In the genomic region with DNA sequence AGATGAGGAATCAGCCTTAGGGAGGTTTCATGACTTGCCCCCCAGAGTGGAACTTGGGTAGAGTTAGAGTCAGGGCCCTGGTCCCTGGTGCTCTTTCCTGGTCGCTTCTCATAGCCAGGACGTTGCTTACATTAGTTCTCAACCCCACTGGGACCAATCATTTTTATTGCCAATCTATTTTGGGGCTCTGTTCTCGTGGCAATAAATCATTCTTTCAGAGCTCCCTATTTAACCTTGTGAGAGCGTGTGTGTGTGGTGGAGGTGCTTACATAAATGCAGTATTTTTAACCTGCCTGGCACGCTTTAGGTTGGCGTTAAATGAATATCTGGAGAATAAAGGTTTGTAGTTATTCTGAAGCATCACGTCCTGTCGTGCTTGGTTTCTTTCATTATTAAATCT, we compare ENCODE assay signal across 14 cellular contexts. TPM values are rescaled to one million over a fixed set of nuclear protein-coding genes. Genes with fewer than 3 reads are reported as not detected.
A peak's percentile ranks its signal among the peaks of the same experiment; 100 is the strongest.
DNase-seq lines count a peak whose midpoint lies in the region; ATAC-seq, FAIRE-seq and TF ChIP-seq lines count a peak whose summit lies in the region.
"Had no signal": no experiment of that assay in that cellular context is flagged by ENCODE, and none has a peak within 500 bp of the region (broad histone marks: within the 10 kb centered on the region; RNA-seq: fewer than 3 reads in every experiment).

No MANE protein-coding gene starts in this region.

- WGBS in heart right ventricle, 2 donors, result 22 to 39% methylated on average over 8 of the region's 8 CpGs

- H3K9me2 ChIP-seq in PC-9 (ENCODE audit: insufficient read depth), result no peaks in the 10 kb centered on the region

- peak overlapping the region; percentile 88 for H3K4me2 ChIP-seq in PC-9
- peak overlapping the region; percentile 98 for H3K4me2 ChIP-seq in keratinocyte (ENCODE audit: control insufficient read depth, extremely low read depth, insufficient read depth, low read depth, low read length)

- no peak for TF ChIP-seq POLR2A in uterus (IDR thresholded peaks at IDR 0.05)

- intact Hi-C loops in heart right ventricle (cut with DNase I) (loop anchor here in 7 of 10 donors (5.0 to 10.0 kb wide), 6 partner anchors 35 to 120 kb away; no protein-coding TSS in a partner anchor), left ventricle myocardium superior (cut with micrococcal nuclease) (no loop called here), PC-9 (cut with micrococcal nuclease; ENCODE audit: unreplicated experiment) (no loop called here), uterus (cut with DNase I; ENCODE audit: low total_unique reads) (no loop called here)
- intact Hi-C loops in activated CD4-positive, alpha-beta memory T cell treated with anti-CD3 and anti-CD28 coated beads for 36 hours (cut with micrococcal nuclease), result loop anchor here (10.0 kb wide), 2 partner anchors 118 to 132 kb away; no protein-coding TSS in a partner anchor

- CTCF ChIA-PET in PC-9 (lab: Charles Lee), result interaction anchor here (0.8 to 1.0 kb wide), 3 partner anchors 24 to 123 kb away, joined by 3 to 10 read pairs (median 4); no protein-coding TSS in a partner anchor
- CTCF ChIA-PET in activated CD4-positive, alpha-beta memory T cell treated with anti-CD3 and anti-CD28 coated beads for 36 hours (lab: Charles Lee), result interaction anchor here (0.6 kb wide), 1 partner anchor 109 kb away, joined by 3 read pairs; no protein-coding TSS in a partner anchor

- H3K4me3 ChIP-seq in heart right ventricle (peak overlapping the region in 4 of 10 donors; percentile 91 to 96 (median 95)), PC-9 (peak overlapping the region; percentile 99; the same call in 1 of the 2 replicates), keratinocyte (ENCODE audit: control insufficient read depth in 2 of 3, extremely low read depth in 1 of 3, insufficient read depth in 2 of 3, low read depth in 1 of 3, low read length in 3 of 3) (peak overlapping the region in 2 of 3 experiments; percentile 30 to 94), uterus (no peak overlapping the region)
- H3K4me3 ChIP-seq: body of pancreas, tibial nerve had no signal

- FAIRE-seq in keratinocyte (lab: Jason Lieb, UNC), result no peak

- peaks cover 12% of the 10 kb centered on the region; the same call in 1 of the 2 replicates for H3F3A ChIP-seq in PC-9 (ENCODE audit: insufficient read depth, low read depth)

- no peak for DNase-seq in heart right ventricle
- no peak for DNase-seq in left ventricle myocardium superior
- DNase-seq in PC-9, result no peak
- DNase-seq in keratinocyte (ENCODE audit: low read depth, low spot score), result no peak
- no peak for DNase-seq in uterus
- no peak for DNase-seq in activated CD4-positive, alpha-beta memory T cell treated with anti-CD3 and anti-CD28 coated beads for 36 hours
- no peak for DNase-seq in activated naive CD4-positive, alpha-beta T cell (lab: John Stamatoyannopoulos, UW)
- DNase-seq in NCI-H226, result no peak
- DNase-seq: activated CD8-positive, alpha-beta memory T cell treated with anti-CD3 and anti-CD28 coated beads, Interleukin-2, amount 10 ng/mL, durations not matched to agents 7 days and 5 days; BE2C; body of pancreas; NCI-H510A treated with DMSO at 0.1 percent for 48 hours; stimulated activated CD4-positive, alpha-beta T cell treated with anti-CD3 and anti-CD28 coated beads, Interleukin-4, amount 100 ng/mL, for 1 hour had no signal

- H3K4me1 ChIP-seq in heart right ventricle, result peaks cover 16 to 74% (median 58%) of the 10 kb centered on the region in 9 donors
- H3K4me1 ChIP-seq in PC-9 (replicated peaks; ENCODE audit: insufficient read depth), result peaks cover 43% of the 10 kb centered on the region
- peaks cover 38% of the 10 kb centered on the region for H3K4me1 ChIP-seq in keratinocyte (ENCODE audit: control insufficient read depth, extremely low read depth, insufficient read depth, low read length)
- peaks cover 14 to 19% of the 10 kb centered on the region in 2 donors for H3K4me1 ChIP-seq in uterus

- H3K4me3 Mint-ChIP-seq in activated CD4-positive, alpha-beta memory T cell treated with anti-CD3 and anti-CD28 coated beads for 36 hours, result no peak overlapping the region
- H3K4me3 Mint-ChIP-seq: activated CD8-positive, alpha-beta memory T cell treated with anti-CD3 and anti-CD28 coated beads, Interleukin-2, amount 10 ng/mL, durations not matched to agents 7 days and 5 days had no signal

- no peaks in the 10 kb centered on the region for H3K36me3 Mint-ChIP-seq in activated CD4-positive, alpha-beta memory T cell treated with anti-CD3 and anti-CD28 coated beads for 36 hours
- H3K36me3 Mint-ChIP-seq: activated CD8-positive, alpha-beta memory T cell treated with anti-CD3 and anti-CD28 coated beads, Interleukin-2, amount 10 ng/mL, durations not matched to agents 7 days and 5 days had no signal

- H3K36me3 ChIP-seq in heart right ventricle (no peaks in the 10 kb centered on the region), PC-9 (ENCODE audit: low read depth) (peaks cover 7% of the 10 kb centered on the region; the same call in 1 of the 2 replicates), keratinocyte (ENCODE audit: control insufficient read depth in 2 of 2, extremely low read depth in 1 of 2, insufficient read depth in 2 of 2, low read length in 2 of 2) (no peaks in the 10 kb centered on the region), uterus (no peaks in the 10 kb centered on the region)
- H3K36me3 ChIP-seq: BE2C, tibial nerve had no signal

- peaks cover 38% of the 10 kb centered on the region for H3K27me3 Mint-ChIP-seq in activated CD4-positive, alpha-beta memory T cell treated with anti-CD3 and anti-CD28 coated beads for 36 hours

- TF ChIP-seq CTCF in heart right ventricle (IDR thresholded peaks at IDR 0.05) (no peak), PC-9 (conservative IDR thresholded peaks at IDR 0.05) (no peak), keratinocyte (optimal IDR thresholded peaks at IDR 0.05 in 1 of 3, IDR thresholded peaks at IDR 0.05 in 1 of 3, conservative IDR thresholded peaks at IDR 0.05 in 1 of 3; ENCODE audit: extremely low read depth in 1 of 3, insufficient read depth in 2 of 3, low read length in 3 of 3) (no peak), uterus (IDR thresholded peaks at IDR 0.05) (no peak)

- no peak overlapping the region for H3K9ac ChIP-seq in keratinocyte (ENCODE audit: control insufficient read depth, extremely low read depth, insufficient read depth, low read length)

- H3K27ac Mint-ChIP-seq in activated CD4-positive, alpha-beta memory T cell treated with anti-CD3 and anti-CD28 coated beads for 36 hours, result no peak overlapping the region
- H3K27ac Mint-ChIP-seq: activated CD8-positive, alpha-beta memory T cell treated with anti-CD3 and anti-CD28 coated beads, Interleukin-2, amount 10 ng/mL, durations not matched to agents 7 days and 5 days had no signal

- POLR2A ChIA-PET in PC-9 (lab: Charles Lee; ENCODE audit: unreplicated experiment), result interaction anchor here (0.6 to 0.7 kb wide), 5 partner anchors 37 to 118 kb away, joined by 3 to 7 read pairs (median 3); no protein-coding TSS in a partner anchor
- POLR2A ChIA-PET in activated CD4-positive, alpha-beta memory T cell treated with anti-CD3 and anti-CD28 coated beads for 36 hours (lab: Charles Lee), result no interaction called here

- H3K9me1 ChIP-seq in keratinocyte (ENCODE audit: control insufficient read depth, extremely low read depth, insufficient read depth, low read length), result peaks cover 8% of the 10 kb centered on the region

- BruUV-seq in PC-9 (replicated peaks; lab: Mats Ljungman, UMichigan), result no TSS peak

- H3K27ac ChIP-seq in heart right ventricle (peak overlapping the region in 8 of 10 donors; percentile 93 to 97 (median 93)), PC-9 (no peak overlapping the region), keratinocyte (ENCODE audit: control insufficient read depth, insufficient read depth, low read length) (no peak overlapping the region), uterus (peak overlapping the region; percentile 98 to 99)

- H3K4me1 Mint-ChIP-seq in activated CD4-positive, alpha-beta memory T cell treated with anti-CD3 and anti-CD28 coated beads for 36 hours (ENCODE audit: low read depth), result peaks cover 12% of the 10 kb centered on the region

- ATAC-seq in heart right ventricle, result no peak
- no peak for ATAC-seq in left ventricle myocardium superior
- ATAC-seq: activated CD8-positive, alpha-beta memory T cell treated with anti-CD3 and anti-CD28 coated beads, Interleukin-2, amount 10 ng/mL, durations not matched to agents 7 days and 5 days; body of pancreas had no signal

- H3K9me3 ChIP-seq in heart right ventricle (no peaks in the 10 kb centered on the region), PC-9 (ENCODE audit: insufficient read depth, low read depth) (no peaks in the 10 kb centered on the region), keratinocyte (ENCODE audit: control insufficient read depth, low read depth, low read length) (no peaks in the 10 kb centered on the region), uterus (no peaks in the 10 kb centered on the region)
- H3K9me3 ChIP-seq: BE2C, body of pancreas, tibial nerve had no signal

- H3K79me2 ChIP-seq in PC-9 (ENCODE audit: low read depth), result peaks cover 85% of the 10 kb centered on the region
- peaks cover 86% of the 10 kb centered on the region for H3K79me2 ChIP-seq in keratinocyte (ENCODE audit: control insufficient read depth, insufficient read depth, low read length)

- H3K27me3 ChIP-seq in heart right ventricle (no peaks in the 10 kb centered on the region), PC-9 (ENCODE audit: insufficient read depth, low read depth) (no peaks in the 10 kb centered on the region), keratinocyte (ENCODE audit: control insufficient read depth, extremely low read depth, insufficient read depth, low read length) (no peaks in the 10 kb centered on the region), uterus (no peaks in the 10 kb centered on the region)
- H3K27me3 ChIP-seq: BE2C, body of pancreas, tibial nerve had no signal

- H4K20me1 ChIP-seq in PC-9 (ENCODE audit: insufficient read depth) (peaks cover 69% of the 10 kb centered on the region), keratinocyte (ENCODE audit: control insufficient read depth, extremely low read depth, insufficient read depth, low read length) (peaks cover 47% of the 10 kb centered on the region)

- no peaks in the 10 kb centered on the region for H3K9me3 Mint-ChIP-seq in activated CD4-positive, alpha-beta memory T cell treated with anti-CD3 and anti-CD28 coated beads for 36 hours

- no peak overlapping the region for H2AFZ ChIP-seq in PC-9
- H2AFZ ChIP-seq in keratinocyte (ENCODE audit: control insufficient read depth, low read length), result no peak overlapping the region

- dilution Hi-C loops in keratinocyte (cut with MboI; ENCODE audit: extremely low pct_ligation_motif_present, low sequenced_read_pairs), result no loop called here

RNA-seq across cellular contexts. Expression of a gene that starts 4.1 kb away (rescaled TPM):
- total RNA-seq in heart right ventricle, result 10 to 100 TPM; 47.2 to 71.4 (median 61.9) TPM
- polyA plus RNA-seq in heart right ventricle, result 10 to 100 TPM; 26.2 to 85.2 TPM
- total RNA-seq in left ventricle myocardium superior, result 57.0 TPM
- 596 and 756 TPM in 2 replicates for total RNA-seq in PC-9 (2021)
- 56.6 to 72.1 TPM (median 57.2 TPM) in 3 replicates for polyA plus RNA-seq in keratinocyte
- polyA plus RNA-seq in keratinocyte (2011; ENCODE audit: low read depth), result 54.4 TPM
- polyA plus RNA-seq in keratinocyte (2011; cell fraction: cytosol; rRNA removed), result 42.3 and 46.0 TPM in 2 replicates
- polyA plus RNA-seq in keratinocyte (2011; cell fraction: nucleus; rRNA removed), result 227 and 249 TPM in 2 replicates
- polyA plus RNA-seq in keratinocyte (2012; ENCODE audit: low replicate concordance), result 33.9 and 54.9 TPM in 2 replicates
- polyA minus RNA-seq in keratinocyte, result 358 to 455 TPM (median 446 TPM) in 3 replicates
- 73.3 TPM for polyA minus RNA-seq in keratinocyte (2011; cell fraction: cytosol; rRNA and poly(A)+ RNA removed)
- polyA minus RNA-seq in keratinocyte (2011; cell fraction: nucleus; rRNA and poly(A)+ RNA removed), result 348 and 654 TPM in 2 replicates
- total RNA-seq in uterus, result 100 to 1,000 TPM in 3 of 4 donors, 10 to 100 TPM in 1; 93.5 to 234 (median 207) TPM
- total RNA-seq in activated CD4-positive, alpha-beta memory T cell treated with anti-CD3 and anti-CD28 coated beads for 36 hours, result 1 to 10 TPM; 6.0 to 6.6 TPM

Comparison
In these comparisons a context has a peak if more than half of its experiments do, and no peak if none do; other contexts are left out.
1. intact Hi-C loops: an anchor here in heart right ventricle (5.0 to 10.0 kb wide) and activated CD4-positive, alpha-beta memory T cell treated with anti-CD3 and anti-CD28 coated beads for 36 hours (10.0 kb wide); none called in left ventricle myocardium superior, PC-9 and uterus.
2. H3K27ac ChIP-seq: peak in heart right ventricle (8 of 10) and uterus (2 of 2); none in PC-9 (single experiment) and keratinocyte (single experiment).
3. H3K4me3 ChIP-seq: peak in PC-9 (single experiment) and keratinocyte (2 of 3); none in uterus (0 of 2).